Comparison of ENCODE assay signal across 8 cellular contexts in genomic region chr14:61320806-61321384, GRCh38. TPM values are rescaled to one million over a fixed set of nuclear protein-coding genes. Genes with fewer than 3 reads are reported as not detected.
A peak's percentile ranks its signal among the peaks of the same experiment; 100 is the strongest.
DNase-seq lines count a peak whose midpoint lies in the region; ATAC-seq, FAIRE-seq and TF ChIP-seq lines count a peak whose summit lies in the region.

No MANE protein-coding gene starts in this region.

- TF ChIP-seq RAD21 in HepG2 (CRISPR knock-in tag; IDR thresholded peaks at IDR 0.05): no peak

- TF ChIP-seq EP300 in HepG2 (IDR thresholded peaks at IDR 0.05; ENCODE audit: low read depth in 2 of 2, low read length in 2 of 2) (no peak), HepG2 (CRISPR knock-in tag; IDR thresholded peaks at IDR 0.05; ENCODE audit: borderline replicate concordance) (no peak)

- BruUV-seq in HepG2 (replicated peaks; lab: Mats Ljungman, UMichigan): no TSS peak

- peaks cover 37% of the 10 kb centered on the region for H3K36me3 Mint-ChIP-seq in activated CD4-positive, alpha-beta T cell treated with anti-CD3 and anti-CD28 coated beads, Interleukin-2, amount 10 ng/mL, durations not matched to agents 7 days and 5 days (ENCODE audit: low read depth)
- H3K36me3 Mint-ChIP-seq in type B pancreatic cell: peaks cover 4% of the 10 kb centered on the region

- H3K27me3 ChIP-seq in body of pancreas: no peaks in the 10 kb centered on the region
- peaks cover 0 to 17% of the 10 kb centered on the region in 2 experiments; a peak in 2 of 5 replicates for H3K27me3 ChIP-seq in HepG2 (ENCODE audit: control insufficient read depth in 1 of 2, insufficient read depth in 2 of 2, low read length in 2 of 2)

- H3K4me3 ChIP-seq in body of pancreas: peak overlapping the region; percentile 29 to 67
- peak overlapping the region; percentile 40 to 69 (median 50); a peak in 4 of 6 replicates for H3K4me3 ChIP-seq in HepG2 (replicated peaks in 1 of 3; ENCODE audit: insufficient read depth in 1 of 3, low read depth in 2 of 3, low read length in 3 of 3)

- peaks cover 4% of the 10 kb centered on the region for H3K9me3 Mint-ChIP-seq in activated CD4-positive, alpha-beta T cell treated with anti-CD3 and anti-CD28 coated beads, Interleukin-2, amount 10 ng/mL, durations not matched to agents 7 days and 5 days
- no peaks in the 10 kb centered on the region for H3K9me3 Mint-ChIP-seq in type B pancreatic cell

- H2AFZ ChIP-seq in HepG2 (ENCODE audit: low read length): no peak overlapping the region

- no peak for TF ChIP-seq POLR2A in body of pancreas (IDR thresholded peaks at IDR 0.05)
- TF ChIP-seq POLR2A in HepG2 (IDR thresholded peaks at IDR 0.05; ENCODE audit: insufficient read depth in 1 of 2, low read depth in 2 of 2, low read length in 2 of 2): no peak

- ATAC-seq in body of pancreas (peak; percentile 4), HepG2 (peak; percentile 35; the same call in 2 of the 3 replicates), GM19023 (IDR thresholded peaks at IDR 0.05; ENCODE audit: unreplicated experiment) (no peak)

- intact Hi-C loops in body of pancreas (cut with DNase I) (no loop called here), HepG2 (cut with micrococcal nuclease; ENCODE audit: unreplicated experiment) (no loop called here)

- H3K4me1 ChIP-seq in body of pancreas (peaks cover 8% of the 10 kb centered on the region), HepG2 (ENCODE audit: insufficient read depth, low read length) (no peaks in the 10 kb centered on the region)

- peaks cover 20% of the 10 kb centered on the region for H3K4me1 Mint-ChIP-seq in activated CD4-positive, alpha-beta T cell treated with anti-CD3 and anti-CD28 coated beads, Interleukin-2, amount 10 ng/mL, durations not matched to agents 7 days and 5 days
- H3K4me1 Mint-ChIP-seq in type B pancreatic cell (ENCODE audit: unreplicated experiment): no peaks in the 10 kb centered on the region

- H4K20me1 ChIP-seq in HepG2 (ENCODE audit: insufficient read depth, low read length): no peaks in the 10 kb centered on the region

- CTCF ChIA-PET in activated CD4-positive, alpha-beta T cell treated with anti-CD3 and anti-CD28 coated beads, Interleukin-2, amount 10 ng/mL, durations not matched to agents 7 days and 5 days (lab: Charles Lee): interaction anchor here (0.7 to 1.5 kb wide), 9 partner anchors 10 to 157 kb away, joined by 3 to 4 read pairs (median 3); no protein-coding TSS in a partner anchor
- CTCF ChIA-PET in HepG2 (lab: Yijun Ruan, JAX; ENCODE audit: low intra/inter-chr PET ratio, low total read pairs): no interaction called here

- POLR2A ChIA-PET in activated CD4-positive, alpha-beta T cell treated with anti-CD3 and anti-CD28 coated beads, Interleukin-2, amount 10 ng/mL, durations not matched to agents 7 days and 5 days (lab: Charles Lee): interaction anchor here (0.7 kb wide), 1 partner anchor 200 kb away, joined by 3 read pairs; no protein-coding TSS in a partner anchor
- POLR2A ChIA-PET in HepG2 (lab: Yijun Ruan, JAX): no interaction called here

- DNase-seq in activated CD4-positive, alpha-beta T cell treated with anti-CD3 and anti-CD28 coated beads, Interleukin-2, amount 10 ng/mL, durations not matched to agents 7 days and 5 days: no peak
- DNase-seq in activated CD4-positive, alpha-beta T cell treated with anti-CD3 and anti-CD28 coated beads for 1 hour: no peak
- DNase-seq in body of pancreas: peak in 1 of 4 donors; percentile 13
- no peak for DNase-seq in HepG2 (ENCODE audit: low spot score)
- DNase-seq in type B pancreatic cell (ENCODE audit: extremely low spot score, unreplicated experiment): no peak
- DNase-seq in GM19240 (ENCODE audit: insufficient read length, low spot score): no peak
- DNase-seq in activated CD4-positive, alpha-beta T cell treated with anti-CD3 and anti-CD28 coated beads, Interleukin-2, amount 50 U/mL, for 4 hours: no peak

- H3K4me2 ChIP-seq in HepG2 (ENCODE audit: low read depth, low read length): peak overlapping the region; percentile 71

- TF ChIP-seq CTCF in body of pancreas (IDR thresholded peaks at IDR 0.05): no peak
- TF ChIP-seq CTCF in HepG2 (CRISPR knock-in tag; IDR thresholded peaks at IDR 0.05): no peak
- TF ChIP-seq CTCF in type B pancreatic cell (conservative IDR thresholded peaks at IDR 0.05): no peak

- H3K79me2 ChIP-seq in HepG2 (ENCODE audit: insufficient read depth, low read length): no peaks in the 10 kb centered on the region

- FAIRE-seq in HepG2 (lab: Jason Lieb, UNC): no peak

- in situ Hi-C loops in HepG2 (cut with HindIII; ENCODE audit: extremely low pct_ligation_motif_present, low pct_unique_long_range_greater_than_20kb): no loop called here

- WGBS in body of pancreas, 2 donors: 20 to 23% methylated on average over 27 of the region's 29 CpGs
- WGBS in HepG2 (ENCODE audit: low lambda C conversion rate): 56% methylated on average over 26 of the region's 29 CpGs

- H3K4me3 Mint-ChIP-seq in activated CD4-positive, alpha-beta T cell treated with anti-CD3 and anti-CD28 coated beads, Interleukin-2, amount 10 ng/mL, durations not matched to agents 7 days and 5 days: peak overlapping the region; percentile 67
- no peak overlapping the region for H3K4me3 Mint-ChIP-seq in type B pancreatic cell

- no peaks in the 10 kb centered on the region for H3K9me3 ChIP-seq in body of pancreas
- no peaks in the 10 kb centered on the region for H3K9me3 ChIP-seq in HepG2 (ENCODE audit: low read length)

- peak overlapping the region; percentile 75 for H3K27ac Mint-ChIP-seq in activated CD4-positive, alpha-beta T cell treated with anti-CD3 and anti-CD28 coated beads, Interleukin-2, amount 10 ng/mL, durations not matched to agents 7 days and 5 days
- H3K27ac Mint-ChIP-seq in type B pancreatic cell: peak overlapping the region; percentile 94

- H3K9ac ChIP-seq in HepG2 (ENCODE audit: insufficient read depth, low read depth, low read length): 0 out of 2 replicates have a peak overlapping the region, but pooled peaks have one; percentile 8

- H3K36me3 ChIP-seq in body of pancreas (replicated peaks in 1 of 2; ENCODE audit: insufficient read depth in 1 of 2, low read depth in 2 of 2) (no peaks in the 10 kb centered on the region), HepG2 (replicated peaks in 1 of 2; ENCODE audit: control insufficient read depth in 1 of 2, insufficient read depth in 2 of 2, low read length in 2 of 2) (no peaks in the 10 kb centered on the region)

- no peaks in the 10 kb centered on the region for H3K27me3 Mint-ChIP-seq in activated CD4-positive, alpha-beta T cell treated with anti-CD3 and anti-CD28 coated beads, Interleukin-2, amount 10 ng/mL, durations not matched to agents 7 days and 5 days
- peaks cover 27% of the 10 kb centered on the region for H3K27me3 Mint-ChIP-seq in type B pancreatic cell

- peak overlapping the region in 3 of 4 donors; percentile 70 to 75 (median 72) for H3K27ac ChIP-seq in body of pancreas
- H3K27ac ChIP-seq in HepG2 (ENCODE audit: extremely low read length, insufficient read depth, low read length): no peak overlapping the region

RNA-seq across cellular contexts. Expression of gene PRKCH, which starts 0.5 kb away (rescaled TPM):
- total RNA-seq in activated CD4-positive, alpha-beta T cell treated with anti-CD3 and anti-CD28 coated beads, Interleukin-2, amount 10 ng/mL, durations not matched to agents 7 days and 5 days: 100 to 1,000 TPM; 244 to 293 TPM
- total RNA-seq in body of pancreas (10 to 100 TPM; 18.2 to 82.4 TPM), HepG2 (2016; rRNA removed; fragmentation: Illumina TruSeq; extraction: Trizol) (1.3 and 1.9 TPM in 2 replicates), type B pancreatic cell (ENCODE audit: low replicate concordance) (19.1 and 59.0 TPM in 2 replicates)
- total RNA-seq in HepG2 (2016; cell fraction: cytosol; rRNA removed; fragmentation: Illumina TruSeq; extraction: Trizol; ENCODE audit: low read depth): 0.40 and 0.44 TPM in 2 replicates
- 1.0 and 1.8 TPM in 2 replicates for total RNA-seq in HepG2 (2016; cell fraction: insoluble cytoplasmic fraction; rRNA removed; fragmentation: Illumina TruSeq; extraction: Trizol)
- total RNA-seq in HepG2 (2016; cell fraction: membrane; rRNA removed; fragmentation: Illumina TruSeq; extraction: Trizol): 0.93 and 1.4 TPM in 2 replicates
- 2.2 and 3.9 TPM in 2 replicates for total RNA-seq in HepG2 (2016; cell fraction: nucleus; rRNA removed; fragmentation: Illumina TruSeq; extraction: Trizol)
- 0.47 and 0.48 TPM in 2 replicates for polyA plus RNA-seq in HepG2 (2011; rRNA removed)
- polyA plus RNA-seq in HepG2 (2011; cell fraction: cytosol; rRNA removed): 0.31 and 0.72 TPM in 2 replicates
- polyA plus RNA-seq in HepG2 (2011; cell fraction: nucleus; rRNA removed): 0.48 and 0.74 TPM in 2 replicates
- polyA plus RNA-seq in HepG2 (2012): 0.24 and 1.3 TPM in 2 replicates
- polyA plus RNA-seq in HepG2 (2016; cell fraction: cytosol; fragmentation: Illumina TruSeq; extraction: Trizol; ENCODE audit: low read depth): 0.06 and 0.10 TPM in 2 replicates
- polyA plus RNA-seq in HepG2 (2016; cell fraction: insoluble cytoplasmic fraction; fragmentation: Illumina TruSeq; extraction: Trizol; ENCODE audit: low read depth): 0.99 and 1.9 TPM in 2 replicates
- 0.19 and 0.48 TPM in 2 replicates for polyA plus RNA-seq in HepG2 (2016; cell fraction: membrane; fragmentation: Illumina TruSeq; extraction: Trizol; ENCODE audit: low read depth)
- 0.91 and 1.4 TPM in 2 replicates for polyA plus RNA-seq in HepG2 (2016; cell fraction: nucleus; fragmentation: Illumina TruSeq; extraction: Trizol; ENCODE audit: insufficient read depth, low read depth)
- polyA minus RNA-seq in HepG2 (2011; rRNA and poly(A)+ RNA removed; ENCODE audit: low replicate concordance): 1.9 and 3.2 TPM in 2 replicates
- 1.7 TPM in 1 of 2 replicates, not detected in the other for polyA minus RNA-seq in HepG2 (2011; cell fraction: cytosol; rRNA and poly(A)+ RNA removed)
- 1.2 and 1.3 TPM in 2 replicates for polyA minus RNA-seq in HepG2 (2011; cell fraction: nucleus; rRNA and poly(A)+ RNA removed)

RNA-seq across cellular contexts. Expression of gene TMEM30B, which starts 39.8 kb away (rescaled TPM):
- under 1 TPM; 0.30 to 0.42 TPM for total RNA-seq in activated CD4-positive, alpha-beta T cell treated with anti-CD3 and anti-CD28 coated beads, Interleukin-2, amount 10 ng/mL, durations not matched to agents 7 days and 5 days
- total RNA-seq in body of pancreas: 10 to 100 TPM; 14.5 to 30.4 TPM
- total RNA-seq in HepG2 (2016; rRNA removed; fragmentation: Illumina TruSeq; extraction: Trizol): not detected in 2 replicates
- not detected in 2 replicates for total RNA-seq in HepG2 (2016; cell fraction: cytosol; rRNA removed; fragmentation: Illumina TruSeq; extraction: Trizol; ENCODE audit: low read depth)
- not detected in 2 replicates for total RNA-seq in HepG2 (2016; cell fraction: insoluble cytoplasmic fraction; rRNA removed; fragmentation: Illumina TruSeq; extraction: Trizol)
- total RNA-seq in HepG2 (2016; cell fraction: membrane; rRNA removed; fragmentation: Illumina TruSeq; extraction: Trizol): not detected in 2 replicates
- total RNA-seq in HepG2 (2016; cell fraction: nucleus; rRNA removed; fragmentation: Illumina TruSeq; extraction: Trizol): not detected in 2 replicates
- polyA plus RNA-seq in HepG2 (2011; rRNA removed): not detected in 2 replicates
- polyA plus RNA-seq in HepG2 (2011; cell fraction: cytosol; rRNA removed): not detected in 2 replicates
- polyA plus RNA-seq in HepG2 (2011; cell fraction: nucleus; rRNA removed): not detected in 2 replicates
- not detected in 2 replicates for polyA plus RNA-seq in HepG2 (2012)
- polyA plus RNA-seq in HepG2 (2016; cell fraction: cytosol; fragmentation: Illumina TruSeq; extraction: Trizol; ENCODE audit: low read depth): not detected in 2 replicates
- polyA plus RNA-seq in HepG2 (2016; cell fraction: insoluble cytoplasmic fraction; fragmentation: Illumina TruSeq; extraction: Trizol; ENCODE audit: low read depth): not detected in 2 replicates
- not detected in 2 replicates for polyA plus RNA-seq in HepG2 (2016; cell fraction: membrane; fragmentation: Illumina TruSeq; extraction: Trizol; ENCODE audit: low read depth)
- polyA plus RNA-seq in HepG2 (2016; cell fraction: nucleus; fragmentation: Illumina TruSeq; extraction: Trizol; ENCODE audit: insufficient read depth, low read depth): not detected in 2 replicates
- polyA minus RNA-seq in HepG2 (2011; rRNA and poly(A)+ RNA removed; ENCODE audit: low replicate concordance): 0.12 TPM in 1 of 2 replicates, not detected in the other
- polyA minus RNA-seq in HepG2 (2011; cell fraction: cytosol; rRNA and poly(A)+ RNA removed): not detected in 2 replicates
- polyA minus RNA-seq in HepG2 (2011; cell fraction: nucleus; rRNA and poly(A)+ RNA removed): not detected in 2 replicates
- 12.2 and 25.3 TPM in 2 replicates for total RNA-seq in type B pancreatic cell (ENCODE audit: low replicate concordance)
